Comparison of ENCODE assay signal across 20 cellular contexts in genomic region chr6:31687860-31688693, GRCh38. TPM values are rescaled to one million over a fixed set of nuclear protein-coding genes. Genes with fewer than 3 reads are reported as not detected.
A peak's percentile ranks its signal among the peaks of the same experiment; 100 is the strongest.
DNase-seq lines count a peak whose midpoint lies in the region; ATAC-seq, FAIRE-seq and TF ChIP-seq lines count a peak whose summit lies in the region.
"Had no signal": no experiment of that assay in that cellular context is flagged by ENCODE, and none has a peak within 500 bp of the region (broad histone marks: within the 10 kb centered on the region; RNA-seq: fewer than 3 reads in every experiment).

No MANE protein-coding gene starts in this region.

- peak overlapping the region; percentile 44 for H3K27ac Mint-ChIP-seq in activated T-helper 17 cell treated with anti-CD3 and anti-CD28 coated beads, Interleukin-2, amount 50 U/mL, for 72 hours
- H3K27ac Mint-ChIP-seq in neural crest cell (ENCODE audit: unreplicated experiment), result peak overlapping the region; percentile 57
- H3K27ac Mint-ChIP-seq: IgD-negative memory B cell had no signal

- H3K9me3 Mint-ChIP-seq in activated T-helper 17 cell treated with anti-CD3 and anti-CD28 coated beads, Interleukin-2, amount 50 U/mL, for 72 hours, result no peaks in the 10 kb centered on the region
- H3K9me3 Mint-ChIP-seq in neural crest cell, result no peaks in the 10 kb centered on the region
- H3K9me3 Mint-ChIP-seq: IgD-negative memory B cell had no signal

- no peak overlapping the region for H3K9ac ChIP-seq in HepG2 (ENCODE audit: insufficient read depth, low read depth, low read length)

- H3K27me3 ChIP-seq in HepG2 (ENCODE audit: control insufficient read depth in 1 of 2, insufficient read depth in 2 of 2, low read length in 2 of 2), result no peaks in the 10 kb centered on the region
- no peaks in the 10 kb centered on the region for H3K27me3 ChIP-seq in right lobe of liver
- H3K27me3 ChIP-seq in upper lobe of left lung, result no peaks in the 10 kb centered on the region
- H3K27me3 ChIP-seq: SJSA1 had no signal

- H2AFZ ChIP-seq in HepG2 (ENCODE audit: low read length), result no peak overlapping the region

- intact Hi-C loops in HepG2 (cut with micrococcal nuclease; ENCODE audit: unreplicated experiment), result no loop called here
- intact Hi-C loops in right lobe of liver (cut with DNase I), result loop anchor here (10.0 kb wide), 1 partner anchor 77 kb away; the partner anchor contains the start of gene SAPCD1 (in 2 of the 2)

- H3K27me3 Mint-ChIP-seq in activated T-helper 17 cell treated with anti-CD3 and anti-CD28 coated beads, Interleukin-2, amount 50 U/mL, for 72 hours, result no peaks in the 10 kb centered on the region
- H3K27me3 Mint-ChIP-seq in neural crest cell (ENCODE audit: low read depth), result no peaks in the 10 kb centered on the region
- H3K27me3 Mint-ChIP-seq: IgD-negative memory B cell had no signal

- in situ Hi-C loops in HepG2 (cut with HindIII; ENCODE audit: extremely low pct_ligation_motif_present, low pct_unique_long_range_greater_than_20kb), result no loop called here

- H3K27ac ChIP-seq in HepG2 (ENCODE audit: extremely low read length, insufficient read depth, low read length) (no peak overlapping the region), right lobe of liver (no peak overlapping the region), upper lobe of left lung (no peak overlapping the region)
- H3K27ac ChIP-seq: SJSA1 had no signal

- H3K4me3 Mint-ChIP-seq in activated T-helper 17 cell treated with anti-CD3 and anti-CD28 coated beads, Interleukin-2, amount 50 U/mL, for 72 hours, result no peak overlapping the region
- no peak overlapping the region for H3K4me3 Mint-ChIP-seq in neural crest cell
- H3K4me3 Mint-ChIP-seq: CD14-positive monocyte had no signal

- FAIRE-seq in HepG2 (lab: Jason Lieb, UNC), result no peak
- FAIRE-seq: GM19239 had no signal

- H3K4me1 Mint-ChIP-seq in activated T-helper 17 cell treated with anti-CD3 and anti-CD28 coated beads, Interleukin-2, amount 50 U/mL, for 72 hours, result no peaks in the 10 kb centered on the region
- H3K4me1 Mint-ChIP-seq in neural crest cell, result peaks cover 6% of the 10 kb centered on the region

- POLR2A ChIA-PET in HepG2 (lab: Yijun Ruan, JAX), result no interaction called here

- BruUV-seq in HepG2 (replicated peaks; lab: Mats Ljungman, UMichigan), result no TSS peak

- H3K4me2 ChIP-seq in HepG2 (ENCODE audit: low read depth, low read length), result no peak overlapping the region

- no peaks in the 10 kb centered on the region for H3K9me3 ChIP-seq in HepG2 (ENCODE audit: low read length)
- H3K9me3 ChIP-seq in right lobe of liver, result no peaks in the 10 kb centered on the region
- H3K9me3 ChIP-seq in upper lobe of left lung, result no peaks in the 10 kb centered on the region
- H3K9me3 ChIP-seq: HAP-1, SJSA1 had no signal

- no peak for TF ChIP-seq CTCF in HepG2 (CRISPR knock-in tag; IDR thresholded peaks at IDR 0.05)
- TF ChIP-seq CTCF in right lobe of liver (IDR thresholded peaks at IDR 0.05), result no peak
- TF ChIP-seq CTCF in neural crest cell (conservative IDR thresholded peaks at IDR 0.05), result no peak
- no peak for TF ChIP-seq CTCF in upper lobe of left lung (IDR thresholded peaks at IDR 0.05)

- WGBS in HepG2 (ENCODE audit: low lambda C conversion rate), result 94% methylated on average over 13 of the region's 14 CpGs
- WGBS in right lobe of liver (ENCODE audit: insufficient coverage, low coverage, low lambda C conversion rate, missing lambda C conversion rate), result 93% methylated on average over 6 of the region's 14 CpGs
- WGBS in upper lobe of left lung, 2 donors, result 85 to 87% methylated on average over 13 to 14 of the region's 14 CpGs

- no peak for TF ChIP-seq EP300 in HepG2 (IDR thresholded peaks at IDR 0.05; ENCODE audit: low read depth in 2 of 2, low read length in 2 of 2)
- no peak for TF ChIP-seq EP300 in HepG2 (CRISPR knock-in tag; IDR thresholded peaks at IDR 0.05; ENCODE audit: borderline replicate concordance)
- no peak for TF ChIP-seq EP300 in upper lobe of left lung (IDR thresholded peaks at IDR 0.05)

- H3K4me1 ChIP-seq in HepG2 (ENCODE audit: insufficient read depth, low read length), result peaks cover 21% of the 10 kb centered on the region
- no peaks in the 10 kb centered on the region for H3K4me1 ChIP-seq in right lobe of liver
- H3K4me1 ChIP-seq in upper lobe of left lung, result no peaks in the 10 kb centered on the region
- H3K4me1 ChIP-seq: HAP-1, SJSA1 had no signal

- TF ChIP-seq RAD21 in HepG2 (CRISPR knock-in tag; IDR thresholded peaks at IDR 0.05), result no peak

- no peak for ATAC-seq in HepG2
- ATAC-seq in right lobe of liver, result no peak
- ATAC-seq in activated T-helper 17 cell treated with anti-CD3 and anti-CD28 coated beads, Interleukin-2, amount 50 U/mL, for 72 hours (replicated peaks), result no peak
- ATAC-seq in upper lobe of left lung (ENCODE audit: low FRiP score in 2 of 2), result no peak

- H3K4me3 ChIP-seq in HepG2 (replicated peaks in 1 of 3; ENCODE audit: insufficient read depth in 1 of 3, low read depth in 2 of 3, low read length in 3 of 3), result no peak overlapping the region
- no peak overlapping the region for H3K4me3 ChIP-seq in right lobe of liver
- no peak overlapping the region for H3K4me3 ChIP-seq in upper lobe of left lung
- H3K4me3 ChIP-seq: HAP-1, SJSA1 had no signal

- DNase-seq in HepG2 (ENCODE audit: low spot score) (no peak), right lobe of liver (no peak), neural crest cell (ENCODE audit: low read depth, low spot score) (no peak), upper lobe of left lung (no peak), NCI-H526 treated with DMSO at 0.1 percent for 48 hours (lab: John Stamatoyannopoulos, UW) (no peak), Kasumi-1 (lab: John Stamatoyannopoulos, UW) (no peak)
- DNase-seq: Calu3, MV-4-11, NCI-H1417 treated with DMSO at 0.1 percent for 48 hours, NCI-H2029, NCI-H2171, NCI-H774 had no signal

- CTCF ChIA-PET in HepG2 (lab: Yijun Ruan, JAX; ENCODE audit: low intra/inter-chr PET ratio, low total read pairs), result no interaction called here

- H3K36me3 ChIP-seq in HepG2 (replicated peaks in 1 of 2; ENCODE audit: control insufficient read depth in 1 of 2, insufficient read depth in 2 of 2, low read length in 2 of 2) (peaks cover 46 to 54% of the 10 kb centered on the region in 2 experiments), right lobe of liver (peaks cover 0 to 58% (median 21%) of the 10 kb centered on the region in 4 donors), upper lobe of left lung (peaks cover 15 to 86% (median 66%) of the 10 kb centered on the region in 4 donors)

- TF ChIP-seq POLR2A in HepG2 (IDR thresholded peaks at IDR 0.05; ENCODE audit: insufficient read depth in 1 of 2, low read depth in 2 of 2, low read length in 2 of 2), result no peak
- TF ChIP-seq POLR2A in right lobe of liver (IDR thresholded peaks at IDR 0.05), result no peak
- no peak for TF ChIP-seq POLR2A in upper lobe of left lung (IDR thresholded peaks at IDR 0.05)

- H4K20me1 ChIP-seq in HepG2 (ENCODE audit: insufficient read depth, low read length), result no peaks in the 10 kb centered on the region

- H3K36me3 Mint-ChIP-seq in activated T-helper 17 cell treated with anti-CD3 and anti-CD28 coated beads, Interleukin-2, amount 50 U/mL, for 72 hours (ENCODE audit: low read depth), result peaks cover 76% of the 10 kb centered on the region
- peaks cover 6% of the 10 kb centered on the region for H3K36me3 Mint-ChIP-seq in neural crest cell (ENCODE audit: low read depth)
- H3K36me3 Mint-ChIP-seq: IgD-negative memory B cell had no signal

- H3K79me2 ChIP-seq in HepG2 (ENCODE audit: insufficient read depth, low read length), result no peaks in the 10 kb centered on the region

RNA-seq across cellular contexts. Expression of gene LY6G5C, which starts 7.2 kb away (rescaled TPM):
- 0.33 TPM in 1 of 2 replicates, not detected in the other for total RNA-seq in HepG2 (2016; rRNA removed; fragmentation: Illumina TruSeq; extraction: Trizol)
- not detected in 2 replicates for total RNA-seq in HepG2 (2016; cell fraction: cytosol; rRNA removed; fragmentation: Illumina TruSeq; extraction: Trizol; ENCODE audit: low read depth)
- total RNA-seq in HepG2 (2016; cell fraction: insoluble cytoplasmic fraction; rRNA removed; fragmentation: Illumina TruSeq; extraction: Trizol), result 0.28 TPM in 1 of 2 replicates, not detected in the other
- 0.40 and 0.59 TPM in 2 replicates for total RNA-seq in HepG2 (2016; cell fraction: membrane; rRNA removed; fragmentation: Illumina TruSeq; extraction: Trizol)
- 1.2 TPM in 1 of 2 replicates, not detected in the other for total RNA-seq in HepG2 (2016; cell fraction: nucleus; rRNA removed; fragmentation: Illumina TruSeq; extraction: Trizol)
- 0.50 and 0.55 TPM in 2 replicates for polyA plus RNA-seq in HepG2 (2011; rRNA removed)
- 0.09 and 0.11 TPM in 2 replicates for polyA plus RNA-seq in HepG2 (2011; cell fraction: cytosol; rRNA removed)
- polyA plus RNA-seq in HepG2 (2011; cell fraction: nucleus; rRNA removed), result 2.0 and 2.2 TPM in 2 replicates
- 1.2 and 1.4 TPM in 2 replicates for polyA plus RNA-seq in HepG2 (2012)
- polyA plus RNA-seq in HepG2 (2016; cell fraction: cytosol; fragmentation: Illumina TruSeq; extraction: Trizol; ENCODE audit: low read depth), result not detected in 2 replicates
- not detected in 2 replicates for polyA plus RNA-seq in HepG2 (2016; cell fraction: insoluble cytoplasmic fraction; fragmentation: Illumina TruSeq; extraction: Trizol; ENCODE audit: low read depth)
- polyA plus RNA-seq in HepG2 (2016; cell fraction: membrane; fragmentation: Illumina TruSeq; extraction: Trizol; ENCODE audit: low read depth), result not detected in 2 replicates
- 4.0 and 6.1 TPM in 2 replicates for polyA plus RNA-seq in HepG2 (2016; cell fraction: nucleus; fragmentation: Illumina TruSeq; extraction: Trizol; ENCODE audit: insufficient read depth, low read depth)
- 3.9 TPM in 1 of 2 replicates, not detected in the other for polyA minus RNA-seq in HepG2 (2011; rRNA and poly(A)+ RNA removed; ENCODE audit: low replicate concordance)
- not detected in 2 replicates for polyA minus RNA-seq in HepG2 (2011; cell fraction: cytosol; rRNA and poly(A)+ RNA removed)
- polyA minus RNA-seq in HepG2 (2011; cell fraction: nucleus; rRNA and poly(A)+ RNA removed), result 0.50 TPM in 1 of 2 replicates, not detected in the other
- 1 to 10 TPM in 3 of 6 experiments, under 1 TPM in 3; 0.68 to 1.6 (median 1.2) TPM for total RNA-seq in right lobe of liver
- total RNA-seq in activated T-helper 17 cell treated with anti-CD3 and anti-CD28 coated beads, Interleukin-2, amount 50 U/mL, for 72 hours, result 1 to 10 TPM; 2.2 to 5.0 TPM
- 9.1 and 11.0 TPM in 2 replicates for total RNA-seq in neural crest cell
- 1 to 10 TPM in 4 of 6 donors, not detected in 2; 1.8 to 4.4 (median 3.1) TPM for total RNA-seq in upper lobe of left lung

RNA-seq across cellular contexts. Expression of gene ABHD16A, which starts 15.0 kb away (rescaled TPM):
- total RNA-seq in HepG2 (2016; rRNA removed; fragmentation: Illumina TruSeq; extraction: Trizol), result 16.2 and 43.5 TPM in 2 replicates
- 10.8 and 11.4 TPM in 2 replicates for total RNA-seq in HepG2 (2016; cell fraction: cytosol; rRNA removed; fragmentation: Illumina TruSeq; extraction: Trizol; ENCODE audit: low read depth)
- total RNA-seq in HepG2 (2016; cell fraction: insoluble cytoplasmic fraction; rRNA removed; fragmentation: Illumina TruSeq; extraction: Trizol), result 15.1 and 42.2 TPM in 2 replicates
- total RNA-seq in HepG2 (2016; cell fraction: membrane; rRNA removed; fragmentation: Illumina TruSeq; extraction: Trizol), result 18.3 and 19.8 TPM in 2 replicates
- 54.6 and 60.7 TPM in 2 replicates for total RNA-seq in HepG2 (2016; cell fraction: nucleus; rRNA removed; fragmentation: Illumina TruSeq; extraction: Trizol)
- polyA plus RNA-seq in HepG2 (2011; rRNA removed), result 45.4 and 49.0 TPM in 2 replicates
- polyA plus RNA-seq in HepG2 (2011; cell fraction: cytosol; rRNA removed), result 36.7 and 41.5 TPM in 2 replicates
- polyA plus RNA-seq in HepG2 (2011; cell fraction: nucleus; rRNA removed), result 157 and 186 TPM in 2 replicates
- polyA plus RNA-seq in HepG2 (2012), result 24.5 and 28.4 TPM in 2 replicates
- polyA plus RNA-seq in HepG2 (2016; cell fraction: cytosol; fragmentation: Illumina TruSeq; extraction: Trizol; ENCODE audit: low read depth), result 5.9 and 6.9 TPM in 2 replicates
- 10.5 and 12.1 TPM in 2 replicates for polyA plus RNA-seq in HepG2 (2016; cell fraction: insoluble cytoplasmic fraction; fragmentation: Illumina TruSeq; extraction: Trizol; ENCODE audit: low read depth)
- polyA plus RNA-seq in HepG2 (2016; cell fraction: membrane; fragmentation: Illumina TruSeq; extraction: Trizol; ENCODE audit: low read depth), result 8.7 and 9.4 TPM in 2 replicates
- polyA plus RNA-seq in HepG2 (2016; cell fraction: nucleus; fragmentation: Illumina TruSeq; extraction: Trizol; ENCODE audit: insufficient read depth, low read depth), result 86.5 and 92.7 TPM in 2 replicates
- 62.6 and 78.7 TPM in 2 replicates for polyA minus RNA-seq in HepG2 (2011; rRNA and poly(A)+ RNA removed; ENCODE audit: low replicate concordance)
- polyA minus RNA-seq in HepG2 (2011; cell fraction: cytosol; rRNA and poly(A)+ RNA removed), result 16.2 and 16.4 TPM in 2 replicates
- 38.2 and 46.5 TPM in 2 replicates for polyA minus RNA-seq in HepG2 (2011; cell fraction: nucleus; rRNA and poly(A)+ RNA removed)
- 10 to 100 TPM; 29.7 to 34.8 (median 31.2) TPM for total RNA-seq in right lobe of liver
- total RNA-seq in activated T-helper 17 cell treated with anti-CD3 and anti-CD28 coated beads, Interleukin-2, amount 50 U/mL, for 72 hours, result 10 to 100 TPM; 31.4 to 31.7 TPM
- 70.9 and 73.6 TPM in 2 replicates for total RNA-seq in neural crest cell
- total RNA-seq in upper lobe of left lung, result 10 to 100 TPM; 42.1 to 62.5 (median 51.6) TPM

RNA-seq across cellular contexts. Expression of gene LY6G5B, which starts 18.3 kb away (rescaled TPM):
- total RNA-seq in HepG2 (2016; rRNA removed; fragmentation: Illumina TruSeq; extraction: Trizol) (0.73 and 7.8 TPM in 2 replicates), right lobe of liver (1 to 10 TPM in 5 of 6 experiments, under 1 TPM in 1; 0.98 to 5.7 (median 2.6) TPM), neural crest cell (24.0 and 24.2 TPM in 2 replicates), upper lobe of left lung (10 to 100 TPM in 4 of 6 donors, 1 to 10 TPM in 2; 6.7 to 22.0 (median 12.3) TPM)
- total RNA-seq in HepG2 (2016; cell fraction: cytosol; rRNA removed; fragmentation: Illumina TruSeq; extraction: Trizol; ENCODE audit: low read depth), result 0.79 and 1.3 TPM in 2 replicates
- 0.71 and 7.4 TPM in 2 replicates for total RNA-seq in HepG2 (2016; cell fraction: insoluble cytoplasmic fraction; rRNA removed; fragmentation: Illumina TruSeq; extraction: Trizol)
- 1.2 and 1.3 TPM in 2 replicates for total RNA-seq in HepG2 (2016; cell fraction: membrane; rRNA removed; fragmentation: Illumina TruSeq; extraction: Trizol)
- total RNA-seq in HepG2 (2016; cell fraction: nucleus; rRNA removed; fragmentation: Illumina TruSeq; extraction: Trizol), result 13.8 and 17.8 TPM in 2 replicates
- polyA plus RNA-seq in HepG2 (2011; rRNA removed), result 14.7 and 15.7 TPM in 2 replicates
- 1.1 and 1.2 TPM in 2 replicates for polyA plus RNA-seq in HepG2 (2011; cell fraction: cytosol; rRNA removed)
- 102 and 104 TPM in 2 replicates for polyA plus RNA-seq in HepG2 (2011; cell fraction: nucleus; rRNA removed)
- 19.5 and 22.0 TPM in 2 replicates for polyA plus RNA-seq in HepG2 (2012)
- polyA plus RNA-seq in HepG2 (2016; cell fraction: cytosol; fragmentation: Illumina TruSeq; extraction: Trizol; ENCODE audit: low read depth), result 0.57 and 0.94 TPM in 2 replicates
- polyA plus RNA-seq in HepG2 (2016; cell fraction: insoluble cytoplasmic fraction; fragmentation: Illumina TruSeq; extraction: Trizol; ENCODE audit: low read depth), result 0.30 and 0.72 TPM in 2 replicates
- 0.59 and 1.7 TPM in 2 replicates for polyA plus RNA-seq in HepG2 (2016; cell fraction: membrane; fragmentation: Illumina TruSeq; extraction: Trizol; ENCODE audit: low read depth)
- polyA plus RNA-seq in HepG2 (2016; cell fraction: nucleus; fragmentation: Illumina TruSeq; extraction: Trizol; ENCODE audit: insufficient read depth, low read depth), result 63.2 and 72.0 TPM in 2 replicates
- polyA minus RNA-seq in HepG2 (2011; rRNA and poly(A)+ RNA removed; ENCODE audit: low replicate concordance), result 8.7 and 9.9 TPM in 2 replicates
- 0.49 and 0.70 TPM in 2 replicates for polyA minus RNA-seq in HepG2 (2011; cell fraction: cytosol; rRNA and poly(A)+ RNA removed)
- 24.8 and 28.5 TPM in 2 replicates for polyA minus RNA-seq in HepG2 (2011; cell fraction: nucleus; rRNA and poly(A)+ RNA removed)
- total RNA-seq in activated T-helper 17 cell treated with anti-CD3 and anti-CD28 coated beads, Interleukin-2, amount 50 U/mL, for 72 hours, result 10 to 100 TPM; 25.3 to 28.1 TPM

RNA-seq across cellular contexts. Expression of gene LY6G6F, which starts 18.6 kb away (rescaled TPM):
- not detected in 2 replicates for total RNA-seq in HepG2 (2016; rRNA removed; fragmentation: Illumina TruSeq; extraction: Trizol)
- not detected in 2 replicates for total RNA-seq in HepG2 (2016; cell fraction: cytosol; rRNA removed; fragmentation: Illumina TruSeq; extraction: Trizol; ENCODE audit: low read depth)
- total RNA-seq in HepG2 (2016; cell fraction: insoluble cytoplasmic fraction; rRNA removed; fragmentation: Illumina TruSeq; extraction: Trizol), result not detected in 2 replicates
- not detected in 2 replicates for total RNA-seq in HepG2 (2016; cell fraction: membrane; rRNA removed; fragmentation: Illumina TruSeq; extraction: Trizol)
- total RNA-seq in HepG2 (2016; cell fraction: nucleus; rRNA removed; fragmentation: Illumina TruSeq; extraction: Trizol), result not detected in 2 replicates
- not detected in 2 replicates for polyA plus RNA-seq in HepG2 (2011; rRNA removed)
- polyA plus RNA-seq in HepG2 (2011; cell fraction: cytosol; rRNA removed), result not detected in 2 replicates
- not detected in 2 replicates for polyA plus RNA-seq in HepG2 (2011; cell fraction: nucleus; rRNA removed)
- polyA plus RNA-seq in HepG2 (2012), result not detected in 2 replicates
- polyA plus RNA-seq in HepG2 (2016; cell fraction: cytosol; fragmentation: Illumina TruSeq; extraction: Trizol; ENCODE audit: low read depth), result not detected in 2 replicates
- polyA plus RNA-seq in HepG2 (2016; cell fraction: insoluble cytoplasmic fraction; fragmentation: Illumina TruSeq; extraction: Trizol; ENCODE audit: low read depth), result not detected in 2 replicates
- polyA plus RNA-seq in HepG2 (2016; cell fraction: membrane; fragmentation: Illumina TruSeq; extraction: Trizol; ENCODE audit: low read depth), result not detected in 2 replicates
- polyA plus RNA-seq in HepG2 (2016; cell fraction: nucleus; fragmentation: Illumina TruSeq; extraction: Trizol; ENCODE audit: insufficient read depth, low read depth), result not detected in 2 replicates
- not detected in 2 replicates for polyA minus RNA-seq in HepG2 (2011; rRNA and poly(A)+ RNA removed; ENCODE audit: low replicate concordance)
- not detected in 2 replicates for polyA minus RNA-seq in HepG2 (2011; cell fraction: cytosol; rRNA and poly(A)+ RNA removed)
- not detected in 2 replicates for polyA minus RNA-seq in HepG2 (2011; cell fraction: nucleus; rRNA and poly(A)+ RNA removed)
- total RNA-seq in right lobe of liver, result not detected
- total RNA-seq in activated T-helper 17 cell treated with anti-CD3 and anti-CD28 coated beads, Interleukin-2, amount 50 U/mL, for 72 hours, result not detected
- not detected in 2 replicates for total RNA-seq in neural crest cell
- total RNA-seq in upper lobe of left lung, result 1 to 10 TPM in 4 of 6 donors, under 1 TPM in 2; 0.63 to 9.4 (median 1.7) TPM
- total RNA-seq: Calu3, HT1080, NCI-H460, SJSA1 had no signal

RNA-seq across cellular contexts. Expression of gene CSNK2B, which starts 22.2 kb away (rescaled TPM):
- total RNA-seq in HepG2 (2016; rRNA removed; fragmentation: Illumina TruSeq; extraction: Trizol) (296 and 316 TPM in 2 replicates), right lobe of liver (100 to 1,000 TPM in 2 of 6 experiments, 10 to 100 TPM in 4; 52.5 to 171 (median 64.5) TPM), neural crest cell (185 and 188 TPM in 2 replicates), upper lobe of left lung (100 to 1,000 TPM; 105 to 172 (median 130) TPM)
- 132 and 145 TPM in 2 replicates for total RNA-seq in HepG2 (2016; cell fraction: cytosol; rRNA removed; fragmentation: Illumina TruSeq; extraction: Trizol; ENCODE audit: low read depth)
- total RNA-seq in HepG2 (2016; cell fraction: insoluble cytoplasmic fraction; rRNA removed; fragmentation: Illumina TruSeq; extraction: Trizol), result 301 and 303 TPM in 2 replicates
- 151 and 176 TPM in 2 replicates for total RNA-seq in HepG2 (2016; cell fraction: membrane; rRNA removed; fragmentation: Illumina TruSeq; extraction: Trizol)
- 129 and 139 TPM in 2 replicates for total RNA-seq in HepG2 (2016; cell fraction: nucleus; rRNA removed; fragmentation: Illumina TruSeq; extraction: Trizol)
- 111 and 116 TPM in 2 replicates for polyA plus RNA-seq in HepG2 (2011; rRNA removed)
- 142 and 147 TPM in 2 replicates for polyA plus RNA-seq in HepG2 (2011; cell fraction: cytosol; rRNA removed)
- polyA plus RNA-seq in HepG2 (2011; cell fraction: nucleus; rRNA removed), result 240 and 247 TPM in 2 replicates
- 320 and 331 TPM in 2 replicates for polyA plus RNA-seq in HepG2 (2012)
- polyA plus RNA-seq in HepG2 (2016; cell fraction: cytosol; fragmentation: Illumina TruSeq; extraction: Trizol; ENCODE audit: low read depth), result 180 and 199 TPM in 2 replicates
- 438 and 490 TPM in 2 replicates for polyA plus RNA-seq in HepG2 (2016; cell fraction: insoluble cytoplasmic fraction; fragmentation: Illumina TruSeq; extraction: Trizol; ENCODE audit: low read depth)
- polyA plus RNA-seq in HepG2 (2016; cell fraction: membrane; fragmentation: Illumina TruSeq; extraction: Trizol; ENCODE audit: low read depth), result 209 and 226 TPM in 2 replicates
- polyA plus RNA-seq in HepG2 (2016; cell fraction: nucleus; fragmentation: Illumina TruSeq; extraction: Trizol; ENCODE audit: insufficient read depth, low read depth), result 322 and 332 TPM in 2 replicates
- polyA minus RNA-seq in HepG2 (2011; rRNA and poly(A)+ RNA removed; ENCODE audit: low replicate concordance), result 147 and 199 TPM in 2 replicates
- polyA minus RNA-seq in HepG2 (2011; cell fraction: cytosol; rRNA and poly(A)+ RNA removed), result 85.2 and 86.7 TPM in 2 replicates
- polyA minus RNA-seq in HepG2 (2011; cell fraction: nucleus; rRNA and poly(A)+ RNA removed), result 61.5 and 67.4 TPM in 2 replicates
- 100 to 1,000 TPM; 204 to 245 TPM for total RNA-seq in activated T-helper 17 cell treated with anti-CD3 and anti-CD28 coated beads, Interleukin-2, amount 50 U/mL, for 72 hours
